ENCODE assay signal across 22 cellular contexts in the genomic region with DNA sequence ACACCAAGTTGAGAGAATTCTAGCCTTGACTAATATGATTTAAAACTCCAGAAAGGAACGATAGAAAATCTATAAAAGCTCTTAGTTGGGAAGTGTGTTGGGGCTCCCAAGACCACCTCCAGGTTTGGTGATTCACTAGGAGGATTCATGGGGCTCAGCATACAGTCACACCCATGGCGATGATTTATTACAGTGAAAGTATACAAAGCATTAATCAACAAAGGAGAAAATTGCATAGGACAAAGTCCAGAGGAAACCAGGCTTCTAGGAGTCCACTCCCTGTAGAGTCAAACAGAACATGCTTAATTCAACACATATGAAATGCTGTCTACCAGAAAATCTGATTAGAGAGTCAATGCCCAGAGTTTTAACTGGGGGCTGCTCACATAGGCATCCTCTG. TPM values are rescaled to one million over a fixed set of nuclear protein-coding genes. Genes with fewer than 3 reads are reported as not detected.
"Had no signal": no experiment of that assay in that cellular context is flagged by ENCODE, and none has a peak within 500 bp of the region (broad histone marks: within the 10 kb centered on the region; RNA-seq: fewer than 3 reads in every experiment).

No MANE protein-coding gene starts in this region.

- H3K9me3 ChIP-seq: body of pancreas, left ventricle myocardium inferior, pancreas, psoas muscle, testis, upper lobe of left lung had no signal

- H3K36me3 ChIP-seq: left ventricle myocardium inferior, pancreas had no signal

- H3K27ac ChIP-seq: body of pancreas, foreskin keratinocyte, left ventricle myocardium inferior, pancreas, psoas muscle, testis, upper lobe of left lung had no signal

- H3K27ac Mint-ChIP-seq: activated CD8-positive, alpha-beta T cell treated with anti-CD3 and anti-CD28 coated beads, Interleukin-2, amount 10 ng/mL, durations not matched to agents 7 days and 5 days; activated naive CD4-positive, alpha-beta T cell treated with anti-CD3 and anti-CD28 coated beads, Interleukin-2, amount 50 U/mL, for 24 hours; activated T-helper 1 cell treated with anti-CD3 and anti-CD28 coated beads, Interleukin-12 subunit alpha, Interleukin-12 subunit beta, Interleukin-2, Interleukin-4 antibody, amounts not matched to agents 30 ng/mL and 10 ng/mL and 1 ng/mL, durations not matched to agents 14 hours and 24 hours and 36 hours; dendritic cell treated with granulocyte-macrophage colony-stimulating factor and Interleukin-4, amounts not matched to agents 40 ng/mL and 50 ng/mL, for 4 days; immature natural killer cell; nephron progenitor cell; stimulated activated memory B cell treated with anti-CD40 and anti-IgM and Interleukin-4, amounts not matched to agents 10 μg/mL and 1 μg/mL and 100 μg/mL, for 72 hours had no signal

- H3K4me1 ChIP-seq: foreskin keratinocyte, pancreas, psoas muscle, testis had no signal

- ATAC-seq: activated CD8-positive, alpha-beta T cell treated with anti-CD3 and anti-CD28 coated beads, Interleukin-2, amount 10 ng/mL, durations not matched to agents 7 days and 5 days; body of pancreas; foreskin keratinocyte; pancreas; psoas muscle; right cardiac atrium; stimulated activated memory B cell treated with anti-CD40 and anti-IgM and Interleukin-4, amounts not matched to agents 10 μg/mL and 1 μg/mL and 100 μg/mL, for 72 hours had no signal

- DNase-seq: activated CD4-positive, alpha-beta T cell treated with anti-CD3 and anti-CD28 coated beads for 1 hour; activated CD4-positive, alpha-beta T cell treated with anti-CD3 and anti-CD28 coated beads, Interleukin-2, amount 50 U/mL, for 1 hour; activated CD8-positive, alpha-beta T cell treated with anti-CD3 and anti-CD28 coated beads, Interleukin-2, amount 10 ng/mL, durations not matched to agents 7 days and 5 days; activated gamma-delta T cell treated with Interleukin-2 at 50 U/mL for 16 hours; anterior cingulate cortex; body of pancreas; effector memory CD4-positive, alpha-beta T cell; foreskin keratinocyte; immature natural killer cell; kidney glomerular epithelial cell; left ventricle myocardium inferior; nephron progenitor cell; pancreas; psoas muscle; right cardiac atrium; stimulated activated CD4-positive, alpha-beta T cell treated with anti-CD3 and anti-CD28 coated beads, Interleukin-2, amount 100 ng/mL, for 24 hours; testis; upper lobe of left lung had no signal

- H3K27me3 ChIP-seq: body of pancreas, foreskin keratinocyte, pancreas, testis, upper lobe of left lung had no signal

- H3K9me3 Mint-ChIP-seq: activated naive CD4-positive, alpha-beta T cell treated with anti-CD3 and anti-CD28 coated beads, Interleukin-2, amount 50 U/mL, for 24 hours; activated T-helper 1 cell treated with anti-CD3 and anti-CD28 coated beads, Interleukin-12 subunit alpha, Interleukin-12 subunit beta, Interleukin-2, Interleukin-4 antibody, amounts not matched to agents 30 ng/mL and 10 ng/mL and 1 ng/mL, durations not matched to agents 14 hours and 24 hours and 36 hours; dendritic cell treated with granulocyte-macrophage colony-stimulating factor and Interleukin-4, amounts not matched to agents 40 ng/mL and 50 ng/mL, for 4 days; immature natural killer cell; nephron progenitor cell; stimulated activated memory B cell treated with anti-CD40 and anti-IgM and Interleukin-4, amounts not matched to agents 10 μg/mL and 1 μg/mL and 100 μg/mL, for 72 hours had no signal

- H3K4me3 ChIP-seq: body of pancreas, left ventricle myocardium inferior, pancreas, psoas muscle, testis, upper lobe of left lung had no signal

- H3K27me3 Mint-ChIP-seq: activated naive CD4-positive, alpha-beta T cell treated with anti-CD3 and anti-CD28 coated beads, Interleukin-2, amount 50 U/mL, for 24 hours; dendritic cell treated with granulocyte-macrophage colony-stimulating factor and Interleukin-4, amounts not matched to agents 40 ng/mL and 50 ng/mL, for 4 days; stimulated activated memory B cell treated with anti-CD40 and anti-IgM and Interleukin-4, amounts not matched to agents 10 μg/mL and 1 μg/mL and 100 μg/mL, for 72 hours had no signal

- H3K4me3 Mint-ChIP-seq: activated CD8-positive, alpha-beta T cell treated with anti-CD3 and anti-CD28 coated beads, Interleukin-2, amount 10 ng/mL, durations not matched to agents 7 days and 5 days; activated naive CD4-positive, alpha-beta T cell treated with anti-CD3 and anti-CD28 coated beads, Interleukin-2, amount 50 U/mL, for 24 hours; activated T-helper 1 cell treated with anti-CD3 and anti-CD28 coated beads, Interleukin-12 subunit alpha, Interleukin-12 subunit beta, Interleukin-2, Interleukin-4 antibody, amounts not matched to agents 30 ng/mL and 10 ng/mL and 1 ng/mL, durations not matched to agents 14 hours and 24 hours and 36 hours; dendritic cell treated with granulocyte-macrophage colony-stimulating factor and Interleukin-4, amounts not matched to agents 40 ng/mL and 50 ng/mL, for 4 days; immature natural killer cell; nephron progenitor cell; stimulated activated memory B cell treated with anti-CD40 and anti-IgM and Interleukin-4, amounts not matched to agents 10 μg/mL and 1 μg/mL and 100 μg/mL, for 72 hours had no signal

RNA-seq across cellular contexts. Expression of gene CDCA8, which starts 4.8 kb away (rescaled TPM):
- total RNA-seq: body of pancreas had no signal
